In genomic region chr19:58096884-58097283, GRCh38 we compare ENCODE assay signal across 11 cellular contexts. TPM values are rescaled to one million over a fixed set of nuclear protein-coding genes. Genes with fewer than 3 reads are reported as not detected.
DNase-seq lines count a peak whose midpoint lies in the region; ATAC-seq and TF ChIP-seq lines count a peak whose summit lies in the region.
"Had no signal": no experiment of that assay in that cellular context is flagged by ENCODE, and none has a peak within 500 bp of the region (broad histone marks: within the 10 kb centered on the region; RNA-seq: fewer than 3 reads in every experiment).

No MANE protein-coding gene starts in this region.

- H3K27me3 Mint-ChIP-seq in WTC11 (ENCODE audit: low read depth) (no peaks in the 10 kb centered on the region), glutamatergic neuron (ENCODE audit: unreplicated experiment) (no peaks in the 10 kb centered on the region)

- peaks cover 12% of the 10 kb centered on the region for H3K36me3 ChIP-seq in DND-41 (ENCODE audit: insufficient read depth, low read length)
- no peaks in the 10 kb centered on the region for H3K36me3 ChIP-seq in psoas muscle (ENCODE audit: insufficient read depth in 1 of 2, low read depth in 1 of 2)

- H3K27me3 ChIP-seq in DND-41 (ENCODE audit: insufficient read depth, low read length, poor library complexity) (no peaks in the 10 kb centered on the region), psoas muscle (ENCODE audit: insufficient read depth in 3 of 3, low read length in 2 of 3) (peaks cover 0 to 2% (median 0%) of the 10 kb centered on the region in 3 donors)

- H3K79me2 ChIP-seq in DND-41 (ENCODE audit: insufficient read depth, low read length) = peaks cover 30% of the 10 kb centered on the region

- H3K36me3 Mint-ChIP-seq in WTC11 (0 out of 2 replicates have a peak, but pooled peaks cover 3% of the 10 kb centered on the region), glutamatergic neuron (ENCODE audit: unreplicated experiment) (peaks cover 12% of the 10 kb centered on the region)

- H3K27ac Mint-ChIP-seq in WTC11 (peak overlapping the region; percentile 91), glutamatergic neuron (ENCODE audit: unreplicated experiment) (peak overlapping the region; percentile 17)

- peaks cover 6% of the 10 kb centered on the region for H3K9me3 ChIP-seq in DND-41 (ENCODE audit: insufficient read depth, low read length, severe bottlenecking)
- peaks cover 40% of the 10 kb centered on the region for H3K9me3 ChIP-seq in psoas muscle

- H3K4me1 ChIP-seq in DND-41 (ENCODE audit: insufficient read depth, low read length) (peaks cover 21% of the 10 kb centered on the region), psoas muscle (peaks cover 4% of the 10 kb centered on the region)

- intact Hi-C loops in psoas muscle (cut with DNase I) = loop anchor here in 1 of 2 donors (5.0 kb wide), 1 partner anchor 90 kb away; no protein-coding TSS in a partner anchor

- H3K4me2 ChIP-seq in DND-41 (ENCODE audit: insufficient read depth, low read length) = peak overlapping the region; percentile 74

- peak overlapping the region in 1 of 2 experiments; percentile 100; a peak in 2 of 4 replicates for H3K4me3 ChIP-seq in DND-41 (ENCODE audit: low read depth in 1 of 2, low read length in 2 of 2)
- H3K4me3 ChIP-seq in psoas muscle = peak overlapping the region; percentile 94

- no peaks in the 10 kb centered on the region for H4K20me1 ChIP-seq in DND-41 (ENCODE audit: insufficient read depth, low read length)

- H3K4me3 Mint-ChIP-seq in WTC11 (peak overlapping the region; percentile 73), glutamatergic neuron (ENCODE audit: unreplicated experiment) (peak overlapping the region; percentile 78)

- peaks cover 13% of the 10 kb centered on the region for H3K4me1 Mint-ChIP-seq in WTC11
- peaks cover 4% of the 10 kb centered on the region for H3K4me1 Mint-ChIP-seq in glutamatergic neuron (ENCODE audit: low read depth, unreplicated experiment)

- peaks cover 4% of the 10 kb centered on the region; the same call in 1 of the 2 replicates for H3K9me3 Mint-ChIP-seq in WTC11
- H3K9me3 Mint-ChIP-seq in glutamatergic neuron (ENCODE audit: unreplicated experiment) = peaks cover 12% of the 10 kb centered on the region

- POLR2A ChIA-PET in WTC11 (lab: Charles Lee) = interaction anchor here (1.2 kb wide), 1 partner anchor 38 kb away, joined by 3 read pairs; the partner anchor contains the start of gene ZNF135

- H2AFZ ChIP-seq in DND-41 (ENCODE audit: low read depth, low read length) = no peak overlapping the region

- TF ChIP-seq CTCF in DND-41 (IDR thresholded peaks at IDR 0.05; ENCODE audit: borderline replicate concordance, extremely low read depth, low read length, poor library complexity, severe bottlenecking) (no peak), WTC11 (IDR thresholded peaks at IDR 0.05) (no peak), glutamatergic neuron (IDR thresholded peaks at IDR 0.05; ENCODE audit: partially characterized antibody, unreplicated experiment) (no peak), psoas muscle (IDR thresholded peaks at IDR 0.05) (no peak)

- 78 to 88% (median 85%) methylated on average over 13 of the region's 13 CpGs for WGBS in psoas muscle, 3 donors

- CTCF ChIA-PET in WTC11 (lab: Charles Lee) = interaction anchor here (0.8 kb wide), 1 partner anchor 42 kb away, joined by 3 read pairs; no protein-coding TSS in a partner anchor

- DNase-seq in DND-41 (no peak), WTC11 (ENCODE audit: low spot score) (no peak), glutamatergic neuron (no peak), psoas muscle (no peak), medulla oblongata (ENCODE audit: extremely low spot score) (no peak), GDM1 (lab: John Stamatoyannopoulos, UW) (no peak), NCI-H1436 (lab: John Stamatoyannopoulos, UW) (no peak), mesenteric fat pad (ENCODE audit: low spot score) (no peak)
- DNase-seq: NCI-H524 had no signal

- ATAC-seq in DND-41 (ENCODE audit: insufficient read depth, low read depth) (no peak), WTC11 (no peak), psoas muscle (no peak)

- 0 out of 2 replicates have a peak overlapping the region, but pooled peaks have one; percentile 29 for H3K27ac ChIP-seq in DND-41 (ENCODE audit: low read length)
- H3K27ac ChIP-seq in psoas muscle = no peak overlapping the region

- peak overlapping the region; percentile 99 for H3K9ac ChIP-seq in DND-41 (ENCODE audit: low read depth, low read length)

TF ChIP-seq in WTC11, 78 proteins besides CTCF, POLR2A, EP300 and RAD21 (continues in another document):
- TF ChIP-seq CDX4 (CRISPR knock-in tag; IDR thresholded peaks at IDR 0.05; ENCODE audit: borderline replicate concordance) (no peak), ZNF671 (CRISPR knock-in tag; IDR thresholded peaks at IDR 0.05) (no peak), TCF7 (CRISPR knock-in tag; IDR thresholded peaks at IDR 0.05; ENCODE audit: low read depth) (no peak), PRRX2 (CRISPR knock-in tag; IDR thresholded peaks at IDR 0.05) (no peak), ZNF219 (CRISPR knock-in tag; IDR thresholded peaks at IDR 0.05; ENCODE audit: borderline replicate concordance) (no peak), ATF2 (CRISPR knock-in tag; IDR thresholded peaks at IDR 0.05; ENCODE audit: borderline replicate concordance, low read depth) (no peak), TP53 (CRISPR knock-in tag; IDR thresholded peaks at IDR 0.05) (no peak), NFE2L1 (CRISPR knock-in tag; IDR thresholded peaks at IDR 0.05) (no peak)
- TF ChIP-seq, protein P1, sequence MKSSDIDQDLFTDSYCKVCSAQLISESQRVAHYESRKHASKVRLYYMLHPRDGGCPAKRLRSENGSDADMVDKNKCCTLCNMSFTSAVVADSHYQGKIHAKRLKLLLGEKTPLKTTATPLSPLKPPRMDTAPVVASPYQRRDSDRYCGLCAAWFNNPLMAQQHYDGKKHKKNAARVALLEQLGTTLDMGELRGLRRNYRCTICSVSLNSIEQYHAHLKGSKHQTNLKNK (CRISPR knock-in tag; IDR thresholded peaks at IDR 0.05) = no peak
- TF ChIP-seq, protein P2, sequence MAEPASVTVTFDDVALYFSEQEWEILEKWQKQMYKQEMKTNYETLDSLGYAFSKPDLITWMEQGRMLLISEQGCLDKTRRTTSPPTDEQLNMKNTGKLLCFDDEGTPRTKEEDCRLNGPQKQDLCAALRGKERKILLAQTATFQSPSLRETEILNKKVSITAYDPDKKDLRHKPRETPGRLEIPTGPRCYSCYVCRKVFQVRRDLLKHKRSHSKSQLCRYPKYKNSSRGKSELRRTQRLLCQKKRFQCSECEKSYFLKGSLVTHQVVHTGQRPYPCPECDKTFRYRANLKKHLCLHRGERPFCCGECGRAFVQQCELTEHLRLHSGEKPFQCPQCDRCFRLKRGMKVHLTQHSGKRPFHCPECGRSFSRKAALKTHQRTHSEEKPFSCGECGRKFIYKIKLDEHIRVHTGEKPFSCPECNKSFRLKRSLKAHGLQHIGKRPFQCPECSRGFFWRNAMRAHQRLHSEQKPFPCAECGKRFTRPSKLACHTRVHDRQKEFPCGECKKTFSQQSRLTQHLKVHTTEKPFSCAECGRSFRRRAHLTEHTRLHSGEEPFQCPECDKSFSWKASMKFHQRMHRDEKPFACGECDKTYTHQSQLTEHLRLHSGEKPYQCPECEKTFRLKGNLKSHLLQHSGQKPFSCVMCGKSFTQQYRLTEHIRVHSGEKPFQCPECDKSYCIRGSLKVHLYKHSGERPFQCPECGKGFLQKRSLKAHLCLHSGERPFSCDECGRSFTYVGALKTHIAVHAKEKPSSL (CRISPR knock-in tag; conservative IDR thresholded peaks at IDR 0.05) = no peak

RNA-seq across cellular contexts. Expression of gene ZSCAN18, which starts 1.1 kb away (rescaled TPM):
- total RNA-seq in WTC11 (2021) (55.9 to 65.5 TPM (median 64.8 TPM) in 3 replicates), glutamatergic neuron (ENCODE audit: unreplicated experiment) (66.7 TPM), psoas muscle (10 to 100 TPM; 13.1 to 36.8 (median 16.3) TPM), mesenteric fat pad (34.8 TPM)
- polyA plus RNA-seq in psoas muscle = 10 to 100 TPM in 2 of 3 donors, 1 to 10 TPM in 1; 9.5 to 14.0 (median 13.8) TPM

RNA-seq across cellular contexts. Expression of gene ZNF135, which starts 37.8 kb away (rescaled TPM):
- total RNA-seq in WTC11 (2021) (5.6 to 8.0 TPM (median 7.2 TPM) in 3 replicates), glutamatergic neuron (ENCODE audit: unreplicated experiment) (16.6 TPM), psoas muscle (1 to 10 TPM in 3 of 4 donors, under 1 TPM in 1; 0.87 to 1.7 (median 1.4) TPM), mesenteric fat pad (3.5 TPM)
- 1 to 10 TPM in 1 of 3 donors, under 1 TPM in 2; 0.89 to 1.3 (median 0.90) TPM for polyA plus RNA-seq in psoas muscle
- total RNA-seq: HT1080; T-helper 2 cell treated with Interferon-gamma antibody and Interleukin-4, amounts not matched to agents 100 ng/mL and 5 ng/mL, for 36 hours had no signal

RNA-seq across cellular contexts. Expression of gene ZNF329, which starts 53.7 kb away (rescaled TPM):
- total RNA-seq in WTC11 (2021) (16.3 to 18.3 TPM (median 16.5 TPM) in 3 replicates), glutamatergic neuron (ENCODE audit: unreplicated experiment) (14.1 TPM), psoas muscle (1 to 10 TPM; 1.4 to 5.7 (median 1.9) TPM), mesenteric fat pad (8.3 TPM)
- 1 to 10 TPM in 2 of 3 donors, under 1 TPM in 1; 0.79 to 3.5 (median 1.9) TPM for polyA plus RNA-seq in psoas muscle
